Comparison of ENCODE assay signal across 8 cellular contexts in genomic region chr22:30386960-30387848, GRCh38. TPM values are rescaled to one million over a fixed set of nuclear protein-coding genes. Genes with fewer than 3 reads are reported as not detected.
DNase-seq lines count a peak whose midpoint lies in the region; ATAC-seq and TF ChIP-seq lines count a peak whose summit lies in the region.

Gene RNF215 (minus strand): TSS chr22:30387411. CDS start chr22:30387313, 98 bp downstream.

- no peaks in the 10 kb centered on the region for H3K27me3 Mint-ChIP-seq in stimulated activated naive CD8-positive, alpha-beta T cell treated with anti-CD3 and anti-CD28 coated beads, Interleukin-15, amount 100 ng/mL, for 72 hours

- H3K9me2 ChIP-seq in neural cell (ENCODE audit: insufficient read depth, low read length), result no peaks in the 10 kb centered on the region

- 2% methylated on average over 94 of the region's 95 CpGs for WGBS in HUES64

- H3K27ac ChIP-seq in HUES64 (ENCODE audit: low read depth, low read length) (no peak within 1 kb of the TSS; the same call in 1 of the 2 replicates), neural cell (ENCODE audit: low read length) (no peak within 1 kb of the TSS)

- no peaks in the 10 kb centered on the region for H3F3A ChIP-seq in neural cell (ENCODE audit: insufficient read depth, low read length, poor library complexity, severe bottlenecking)

- H3K4me2 ChIP-seq in neural cell (ENCODE audit: low read length), result no peak within 1 kb of the TSS

- H3K9ac ChIP-seq in HUES64 (ENCODE audit: low read depth, low read length), result peak within 1 kb of the TSS; percentile 68; the same call in 1 of the 2 replicates
- peak within 1 kb of the TSS; percentile 55 for H3K9ac ChIP-seq in neural cell (ENCODE audit: low read length)

- no peaks in the 10 kb centered on the region for H3K9me3 Mint-ChIP-seq in stimulated activated naive CD8-positive, alpha-beta T cell treated with anti-CD3 and anti-CD28 coated beads, Interleukin-15, amount 100 ng/mL, for 72 hours

- peaks cover 12% of the 10 kb centered on the region; the same call in 1 of the 2 replicates for H3K36me3 ChIP-seq in HUES64 (ENCODE audit: insufficient read depth, low read length)
- H3K36me3 ChIP-seq in neural cell (ENCODE audit: insufficient read depth, low read length), result no peaks in the 10 kb centered on the region

- DNase-seq in CMK (ENCODE audit: low read depth) (peak; percentile 54), GM20000 (ENCODE audit: low spot score) (peak; percentile 98), RPMI8226 (peak; percentile 86), fibroblast of the conjunctiva (ENCODE audit: low read depth) (peak; percentile 43)
- peak; percentile 94 for DNase-seq in activated effector memory CD4-positive, alpha-beta T cell treated with anti-CD3 and anti-CD28 coated beads, Interleukin-2, amount 50 U/mL, for 16 hours
- DNase-seq in stimulated activated naive CD8-positive, alpha-beta T cell treated with anti-CD3 and anti-CD28 coated beads, Interleukin-15, amount 100 ng/mL, for 72 hours, result peak; percentile 84 to 86

- H4K20me1 ChIP-seq in neural cell (ENCODE audit: insufficient read depth), result no peaks in the 10 kb centered on the region

- peaks cover 12% of the 10 kb centered on the region; the same call in 1 of the 2 replicates for H3K4me1 ChIP-seq in HUES64 (ENCODE audit: insufficient read depth, low read length)

- peak within 1 kb of the TSS; percentile 8 for H2AFZ ChIP-seq in neural cell (ENCODE audit: low read depth, low read length)

- peak; percentile 76 for TF ChIP-seq CTCF in GM20000 (IDR thresholded peaks at IDR 0.05; ENCODE audit: extremely low read depth, missing control alignments)
- peak; percentile 82 for TF ChIP-seq CTCF in neural cell (IDR thresholded peaks at IDR 0.05; ENCODE audit: poor library complexity, severe bottlenecking)

- no peaks in the 10 kb centered on the region for H3K79me2 ChIP-seq in neural cell (replicated peaks; ENCODE audit: insufficient read depth, low read length)

- TF ChIP-seq EP300 in neural cell (conservative IDR thresholded peaks at IDR 0.05; ENCODE audit: poor library complexity, severe bottlenecking), result no peak

- peak; percentile 83 for ATAC-seq in stimulated activated naive CD8-positive, alpha-beta T cell treated with anti-CD3 and anti-CD28 coated beads, Interleukin-15, amount 100 ng/mL, for 72 hours

- peaks cover 8% of the 10 kb centered on the region; the same call in 1 of the 2 replicates for H3K9me3 ChIP-seq in HUES64 (ENCODE audit: insufficient read depth, low read depth, low read length)
- no peaks in the 10 kb centered on the region for H3K9me3 ChIP-seq in neural cell (ENCODE audit: low read length)

- TF ChIP-seq RAD21 in neural cell (conservative IDR thresholded peaks at IDR 0.05), result peak; percentile 78

- H3K27me3 ChIP-seq in HUES64 (ENCODE audit: insufficient read depth, low read length), result no peaks in the 10 kb centered on the region
- no peaks in the 10 kb centered on the region for H3K27me3 ChIP-seq in neural cell (ENCODE audit: insufficient read depth, low read depth, low read length)

- H3K4me1 Mint-ChIP-seq in stimulated activated naive CD8-positive, alpha-beta T cell treated with anti-CD3 and anti-CD28 coated beads, Interleukin-15, amount 100 ng/mL, for 72 hours, result peaks cover 30% of the 10 kb centered on the region

- peak within 1 kb of the TSS; percentile 84 to 88 for H3K4me3 Mint-ChIP-seq in stimulated activated naive CD8-positive, alpha-beta T cell treated with anti-CD3 and anti-CD28 coated beads, Interleukin-15, amount 100 ng/mL, for 72 hours

- H3K4me3 ChIP-seq in HUES64 (ENCODE audit: low read length) (peak within 1 kb of the TSS; percentile 75), neural cell (ENCODE audit: low read length) (peak within 1 kb of the TSS; percentile 63)

- peak within 1 kb of the TSS in 1 of 2 donors; percentile 87 for H3K27ac Mint-ChIP-seq in stimulated activated naive CD8-positive, alpha-beta T cell treated with anti-CD3 and anti-CD28 coated beads, Interleukin-15, amount 100 ng/mL, for 72 hours

TF ChIP-seq in neural cell, 6 proteins besides CTCF, POLR2A, EP300 and RAD21:
- TF ChIP-seq MXI1 (conservative IDR thresholded peaks at IDR 0.05; ENCODE audit: poor library complexity, severe bottlenecking), result no peak
- peak; percentile 82 for TF ChIP-seq SMC3 (conservative IDR thresholded peaks at IDR 0.05; ENCODE audit: poor library complexity)

RNA-seq across cellular contexts. Expression of gene RNF215, which starts in this region (rescaled TPM):
- 7.4 TPM for polyA plus RNA-seq in HUES64 (2013, experiment 1 of 2)
- 12.8 TPM for polyA plus RNA-seq in HUES64 (2013, experiment 2 of 2)
- 28.3 and 40.5 TPM in 2 replicates for polyA plus RNA-seq in neural cell
- 13.0 and 15.3 TPM in 2 replicates for polyA minus RNA-seq in neural cell

Comparison
In these comparisons a context has a peak if more than half of its experiments do, and no peak if none do; other contexts are left out.
1. DNase-seq: peak in every context shown above with its lines; median percentile 98 in GM20000; 94 in activated effector memory CD4-positive, alpha-beta T cell treated with anti-CD3 and anti-CD28 coated beads, Interleukin-2, amount 50 U/mL, for 16 hours; 86 in RPMI8226; 85 in stimulated activated naive CD8-positive, alpha-beta T cell treated with anti-CD3 and anti-CD28 coated beads, Interleukin-15, amount 100 ng/mL, for 72 hours; 54 in CMK; 43 in fibroblast of the conjunctiva.